In genomic region chr15:90407871-90408317, GRCh38 we compare ENCODE assay signal across 10 cellular contexts. TPM values are rescaled to one million over a fixed set of nuclear protein-coding genes. Genes with fewer than 3 reads are reported as not detected.
DNase-seq lines count a peak whose midpoint lies in the region; ATAC-seq and TF ChIP-seq lines count a peak whose summit lies in the region.
"Had no signal": no experiment of that assay in that cellular context is flagged by ENCODE, and none has a peak within 500 bp of the region (broad histone marks: within the 10 kb centered on the region; RNA-seq: fewer than 3 reads in every experiment).

No MANE protein-coding gene starts in this region.

- H3K9ac ChIP-seq in SK-N-SH: no peak overlapping the region

- TF ChIP-seq EP300 in SK-N-SH (IDR thresholded peaks at IDR 0.05; ENCODE audit: borderline replicate concordance in 1 of 2, low read depth in 1 of 2, low read length in 1 of 2): no peak

- H3K4me1 ChIP-seq in CD8-positive, alpha-beta T cell (ENCODE audit: insufficient read depth, low read length): peaks cover 38% of the 10 kb centered on the region
- H3K4me1 ChIP-seq in neutrophil (ENCODE audit: control insufficient read depth in 1 of 2, insufficient read depth in 1 of 2, low read depth in 1 of 2, low read length in 1 of 2) (peaks cover 58 to 59% of the 10 kb centered on the region in 2 experiments), SK-N-SH (ENCODE audit: control insufficient read depth in 1 of 2, insufficient read depth in 2 of 2, low read depth in 1 of 2, low read length in 1 of 2) (peaks cover 0 to 51% of the 10 kb centered on the region in 2 experiments; a peak in 3 of 4 replicates), foreskin keratinocyte (peaks cover 31% of the 10 kb centered on the region)

- H3K27me3 ChIP-seq in CD8-positive, alpha-beta T cell (ENCODE audit: insufficient read depth, low read length): no peaks in the 10 kb centered on the region
- H3K27me3 ChIP-seq in neutrophil (no peaks in the 10 kb centered on the region), SK-N-SH (ENCODE audit: insufficient read depth) (no peaks in the 10 kb centered on the region), foreskin keratinocyte (no peaks in the 10 kb centered on the region)

- H3K4me2 ChIP-seq in SK-N-SH: no peak overlapping the region

- DNase-seq in CD8-positive, alpha-beta T cell: peak in 2 of 7 experiments; percentile 19 to 29
- DNase-seq in chondrocyte (ENCODE audit: low spot score) (no peak), ureter (ENCODE audit: low spot score) (no peak), SK-N-SH (no peak), foreskin keratinocyte (no peak)
- DNase-seq: left cardiac atrium, NCI-H774 had no signal

- H3K36me3 Mint-ChIP-seq in CD8-positive, alpha-beta T cell: peaks cover 23% of the 10 kb centered on the region
- H3K36me3 Mint-ChIP-seq in chondrocyte (ENCODE audit: low read depth): peaks cover 9% of the 10 kb centered on the region

- peak overlapping the region; percentile 10 for H3K4me3 ChIP-seq in CD8-positive, alpha-beta T cell (ENCODE audit: low read depth, low read length)
- no peak overlapping the region for H3K4me3 ChIP-seq in neutrophil (ENCODE audit: low read depth in 1 of 2, low read length in 1 of 2)
- no peak overlapping the region for H3K4me3 ChIP-seq in SK-N-SH (ENCODE audit: low read depth in 2 of 2, low read length in 1 of 2)

- TF ChIP-seq RAD21 in SK-N-SH (IDR thresholded peaks at IDR 0.05; ENCODE audit: low read length): no peak

- H3K9me3 ChIP-seq in CD8-positive, alpha-beta T cell (ENCODE audit: low read length): no peaks in the 10 kb centered on the region
- H3K9me3 ChIP-seq in neutrophil (no peaks in the 10 kb centered on the region), SK-N-SH (no peaks in the 10 kb centered on the region)

- peaks cover 51% of the 10 kb centered on the region for H4K20me1 ChIP-seq in SK-N-SH (ENCODE audit: insufficient read depth)

- peaks cover 100% of the 10 kb centered on the region for H3K79me2 ChIP-seq in SK-N-SH (ENCODE audit: insufficient read depth)

- H3K36me3 ChIP-seq in CD8-positive, alpha-beta T cell (ENCODE audit: insufficient read depth, low read length): no peaks in the 10 kb centered on the region
- peaks cover 4% of the 10 kb centered on the region for H3K36me3 ChIP-seq in neutrophil
- peaks cover 0 to 24% of the 10 kb centered on the region in 2 experiments for H3K36me3 ChIP-seq in SK-N-SH (replicated peaks in 1 of 2; ENCODE audit: control insufficient read depth in 1 of 2, insufficient read depth in 2 of 2, low read length in 1 of 2)

- no peak for TF ChIP-seq CTCF in CD8-positive, alpha-beta T cell (IDR thresholded peaks at IDR 0.05)
- TF ChIP-seq CTCF in chondrocyte (IDR thresholded peaks at IDR 0.05) (no peak), neutrophil (IDR thresholded peaks at IDR 0.05) (no peak), SK-N-SH (IDR thresholded peaks at IDR 0.05) (no peak), foreskin keratinocyte (conservative IDR thresholded peaks at IDR 0.05) (no peak)

- H3F3A ChIP-seq in SK-N-SH (replicated peaks; ENCODE audit: insufficient read depth): peaks cover 40% of the 10 kb centered on the region

- no peak overlapping the region for H2AFZ ChIP-seq in SK-N-SH (ENCODE audit: low read depth)

- H3K4me3 Mint-ChIP-seq in CD8-positive, alpha-beta T cell: peak overlapping the region; percentile 32
- H3K4me3 Mint-ChIP-seq in chondrocyte (ENCODE audit: unreplicated experiment): no peak overlapping the region

- intact Hi-C loops in CD8-positive, alpha-beta T cell (cut with DNase I, micrococcal nuclease): no loop called here

- H3K27me3 Mint-ChIP-seq in CD8-positive, alpha-beta T cell (ENCODE audit: low read depth): no peaks in the 10 kb centered on the region
- no peaks in the 10 kb centered on the region for H3K27me3 Mint-ChIP-seq in chondrocyte (ENCODE audit: low read depth)

- peaks cover 2% of the 10 kb centered on the region for H3K9me3 Mint-ChIP-seq in CD8-positive, alpha-beta T cell
- peaks cover 3% of the 10 kb centered on the region for H3K9me3 Mint-ChIP-seq in chondrocyte (ENCODE audit: low read depth)

- peaks cover 74% of the 10 kb centered on the region for H3K4me1 Mint-ChIP-seq in CD8-positive, alpha-beta T cell (ENCODE audit: low read depth)
- H3K4me1 Mint-ChIP-seq in chondrocyte (ENCODE audit: low read depth): peaks cover 77% of the 10 kb centered on the region

- 90% methylated on average over 2 of the region's 2 CpGs for WGBS in SK-N-SH (ENCODE audit: low lambda C conversion rate)

- POLR2A ChIA-PET in CD8-positive, alpha-beta T cell (lab: Charles Lee): interaction anchor here (0.6 to 1.9 kb wide), 5 partner anchors 11 to 186 kb away, joined by 3 to 9 read pairs (median 7); partner anchors contain the start of gene IQGAP1
- POLR2A ChIA-PET in SK-N-SH (lab: Yijun Ruan, JAX): interaction anchor here (0.9 kb wide), 1 partner anchor 14 kb away, joined by 3 read pairs; no protein-coding TSS in a partner anchor

- no peaks in the 10 kb centered on the region for H3K9me2 ChIP-seq in SK-N-SH

- peak; percentile 84 for ATAC-seq in CD8-positive, alpha-beta T cell
- ATAC-seq in HG03135 (IDR thresholded peaks at IDR 0.05; ENCODE audit: unreplicated experiment): peak; percentile 42
- ATAC-seq in foreskin keratinocyte: no peak
- no peak for ATAC-seq in HG03196 (IDR thresholded peaks at IDR 0.05; ENCODE audit: unreplicated experiment)

- CTCF ChIA-PET in CD8-positive, alpha-beta T cell (lab: Charles Lee): interaction anchor here (0.7 to 1.3 kb wide), 4 partner anchors 18 to 478 kb away, joined by 3 to 5 read pairs (median 4); no protein-coding TSS in a partner anchor
- CTCF ChIA-PET in SK-N-SH (lab: Yijun Ruan, JAX): interaction anchor here (1.0 to 1.2 kb wide), 3 partner anchors 9 to 183 kb away, joined by 3 to 4 read pairs (median 3); no protein-coding TSS in a partner anchor

- peak overlapping the region; percentile 4 for H3K27ac ChIP-seq in CD8-positive, alpha-beta T cell (ENCODE audit: low read depth, low read length)
- H3K27ac ChIP-seq in neutrophil (peak overlapping the region; percentile 33), SK-N-SH (ENCODE audit: low read depth in 2 of 2, low read length in 1 of 2) (no peak overlapping the region), foreskin keratinocyte (no peak overlapping the region)

- H3K27ac Mint-ChIP-seq in CD8-positive, alpha-beta T cell: peak overlapping the region; percentile 46
- H3K27ac Mint-ChIP-seq in chondrocyte (ENCODE audit: unreplicated experiment): peak overlapping the region; percentile 95

TF ChIP-seq in SK-N-SH, 30 proteins besides CTCF, POLR2A, EP300 and RAD21:
- TF ChIP-seq MAX (IDR thresholded peaks at IDR 0.05; ENCODE audit: low read depth): no peak
- no peak for TF ChIP-seq GABPA (IDR thresholded peaks at IDR 0.05; ENCODE audit: low read depth)
- no peak for TF ChIP-seq GATA2 (CRISPR knock-in tag; IDR thresholded peaks at IDR 0.05)
- no peak for TF ChIP-seq EZH2phosphoT487 (IDR thresholded peaks at IDR 0.05; ENCODE audit: borderline replicate concordance, low read depth)
- no peak for TF ChIP-seq MEF2A (IDR thresholded peaks at IDR 0.05; ENCODE audit: borderline replicate concordance, low read depth)
- no peak for TF ChIP-seq FOXM1 (IDR thresholded peaks at IDR 0.05; ENCODE audit: low read depth)
- TF ChIP-seq ELF1 (IDR thresholded peaks at IDR 0.05): no peak
- TF ChIP-seq IRF3 (IDR thresholded peaks at IDR 0.05; ENCODE audit: low read depth, low read length): no peak
- TF ChIP-seq RCOR1 (IDR thresholded peaks at IDR 0.05; ENCODE audit: low read length): no peak
- no peak for TF ChIP-seq RXRA (IDR thresholded peaks at IDR 0.05; ENCODE audit: borderline replicate concordance, low read depth)
- TF ChIP-seq NRF1 (IDR thresholded peaks at IDR 0.05; ENCODE audit: low read depth, low read length): no peak
- no peak for TF ChIP-seq NFIC (IDR thresholded peaks at IDR 0.05; ENCODE audit: borderline replicate concordance)
- no peak for TF ChIP-seq TAF1 (IDR thresholded peaks at IDR 0.05; ENCODE audit: borderline replicate concordance, low read depth, low read length)

RNA-seq across cellular contexts. Expression of gene IQGAP1, which starts 19.9 kb away (rescaled TPM):
- 10 to 100 TPM; 57.4 to 69.5 TPM for total RNA-seq in CD8-positive, alpha-beta T cell
- total RNA-seq in chondrocyte (206 to 214 TPM (median 209 TPM) in 3 replicates), ureter (260 TPM), foreskin keratinocyte (268 and 290 TPM in 2 replicates)
- polyA plus RNA-seq in SK-N-SH (2012; rRNA removed) (51.8 and 56.5 TPM in 2 replicates), foreskin keratinocyte (99.5 and 102 TPM in 2 replicates)
- 36.4 and 55.5 TPM in 2 replicates for polyA plus RNA-seq in SK-N-SH (2012; cell fraction: cytosol; rRNA removed)
- polyA plus RNA-seq in SK-N-SH (2012; cell fraction: nucleus; rRNA removed): 113 and 182 TPM in 2 replicates

RNA-seq across cellular contexts. Expression of gene ZNF774, which starts 55.8 kb away (rescaled TPM):
- total RNA-seq in CD8-positive, alpha-beta T cell: under 1 TPM in 1 of 2 experiments, not detected in 1; 0.08 TPM
- total RNA-seq in chondrocyte (3.2 to 4.8 TPM (median 3.3 TPM) in 3 replicates), ureter (8.9 TPM), foreskin keratinocyte (1.9 and 2.2 TPM in 2 replicates)
- polyA plus RNA-seq in SK-N-SH (2012; rRNA removed) (1.6 and 1.8 TPM in 2 replicates), foreskin keratinocyte (0.81 and 1.1 TPM in 2 replicates)
- polyA plus RNA-seq in SK-N-SH (2012; cell fraction: cytosol; rRNA removed): 1.1 and 1.3 TPM in 2 replicates
- 3.2 and 4.4 TPM in 2 replicates for polyA plus RNA-seq in SK-N-SH (2012; cell fraction: nucleus; rRNA removed)

Comparison
In these comparisons a context has a peak if more than half of its experiments do, and no peak if none do; other contexts are left out.
1. ATAC-seq: peak in CD8-positive, alpha-beta T cell (single experiment) and HG03135 (single experiment); none in foreskin keratinocyte (single experiment) and HG03196 (single experiment).
2. H3K27ac ChIP-seq: peak in CD8-positive, alpha-beta T cell (single experiment) and neutrophil (single experiment); none in SK-N-SH (0 of 2) and foreskin keratinocyte (single experiment).